Comparison of ENCODE assay signal across 9 cellular contexts in the genomic region with DNA sequence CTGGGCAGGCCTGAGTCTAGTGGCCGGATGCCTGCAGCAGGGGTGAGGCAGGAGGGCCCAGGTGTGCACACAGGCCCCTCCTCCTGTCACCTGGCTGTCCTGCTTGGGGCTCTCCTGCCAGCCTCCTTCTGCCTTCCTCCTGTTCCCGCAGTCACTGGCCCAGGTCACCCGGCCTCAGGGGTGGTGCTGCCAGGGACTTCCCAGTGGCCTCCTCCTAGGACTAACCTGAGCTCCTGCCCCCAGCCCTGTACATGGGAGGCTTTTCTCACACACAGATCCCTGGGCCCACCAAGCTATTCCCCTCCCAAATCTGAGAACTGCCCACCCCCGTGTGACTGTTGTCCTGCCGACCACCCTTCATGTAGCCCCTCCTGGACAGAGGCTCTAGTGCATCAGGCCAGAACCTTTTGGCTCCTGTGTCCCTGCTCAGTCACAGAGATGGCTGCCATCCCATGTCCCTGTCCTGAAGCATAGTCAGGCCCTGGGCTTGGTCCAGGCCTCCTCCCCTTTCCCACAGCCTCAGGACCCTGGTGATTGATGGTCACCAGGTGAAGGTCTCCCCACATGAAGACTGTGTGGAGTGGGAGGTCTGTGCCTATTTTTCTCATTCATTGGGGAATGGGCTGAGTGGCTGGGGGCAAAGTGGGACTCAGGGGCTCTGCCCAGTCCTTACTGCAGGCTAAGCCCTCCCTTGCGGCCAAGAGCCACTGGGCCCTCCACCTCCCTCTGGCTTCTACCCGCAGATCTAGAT. TPM values are rescaled to one million over a fixed set of nuclear protein-coding genes. Genes with fewer than 3 reads are reported as not detected.
DNase-seq lines count a peak whose midpoint lies in the region; TF ChIP-seq lines count a peak whose summit lies in the region.
"Had no signal": no experiment of that assay in that cellular context is flagged by ENCODE, and none has a peak within 500 bp of the region (broad histone marks: within the 10 kb centered on the region; RNA-seq: fewer than 3 reads in every experiment).

No MANE protein-coding gene starts in this region.

- H3K4me1 ChIP-seq in CD4-positive, alpha-beta memory T cell (ENCODE audit: insufficient read depth, low read length), result peaks cover 30% of the 10 kb centered on the region

- H3K27ac ChIP-seq in CD4-positive, alpha-beta memory T cell (ENCODE audit: low read depth, low read length), result no peak overlapping the region
- H3K27ac ChIP-seq: cardiac muscle cell had no signal

- H3K27ac Mint-ChIP-seq in CD4-positive, alpha-beta memory T cell, result peak overlapping the region in 5 of 7 donors; percentile 20 to 90 (median 81)
- H3K27ac Mint-ChIP-seq in chondrocyte (ENCODE audit: unreplicated experiment), result peak overlapping the region; percentile 95
- H3K27ac Mint-ChIP-seq in neural crest cell (ENCODE audit: unreplicated experiment), result peak overlapping the region; percentile 94

- intact Hi-C loops in CD4-positive, alpha-beta memory T cell (cut with micrococcal nuclease), result loop anchor here (1.0 kb wide), 2 partner anchors 21 to 42 kb away; no protein-coding TSS in a partner anchor

- CTCF ChIA-PET in CD4-positive, alpha-beta memory T cell (lab: Charles Lee; ENCODE audit: partially characterized antibody), result no interaction called here

- peaks cover 44% of the 10 kb centered on the region for H3K27me3 ChIP-seq in CD4-positive, alpha-beta memory T cell (ENCODE audit: insufficient read depth, low read length)

- H3K4me3 Mint-ChIP-seq in CD4-positive, alpha-beta memory T cell, result peak overlapping the region; percentile 88 to 98 (median 93)
- H3K4me3 Mint-ChIP-seq in chondrocyte (ENCODE audit: unreplicated experiment) (peak overlapping the region; percentile 99), neural crest cell (peak overlapping the region; percentile 95)

- H3K27me3 Mint-ChIP-seq in CD4-positive, alpha-beta memory T cell, result peaks cover 52 to 81% of the 10 kb centered on the region in 2 donors
- peaks cover 19% of the 10 kb centered on the region for H3K27me3 Mint-ChIP-seq in chondrocyte (ENCODE audit: low read depth)
- H3K27me3 Mint-ChIP-seq in neural crest cell (ENCODE audit: low read depth), result peaks cover 94% of the 10 kb centered on the region

- H3K4me1 Mint-ChIP-seq in CD4-positive, alpha-beta memory T cell, result peaks cover 14 to 36% (median 23%) of the 10 kb centered on the region in 4 donors
- H3K4me1 Mint-ChIP-seq in chondrocyte (ENCODE audit: low read depth) (peaks cover 29% of the 10 kb centered on the region), neural crest cell (peaks cover 32% of the 10 kb centered on the region)

- H3K9me3 ChIP-seq in CD4-positive, alpha-beta memory T cell (ENCODE audit: control insufficient read depth in 1 of 2, low read length in 2 of 2), result no peaks in the 10 kb centered on the region

- peaks cover 0 to 3% of the 10 kb centered on the region in 2 donors for H3K36me3 Mint-ChIP-seq in CD4-positive, alpha-beta memory T cell
- H3K36me3 Mint-ChIP-seq in chondrocyte (ENCODE audit: low read depth) (no peaks in the 10 kb centered on the region), neural crest cell (ENCODE audit: low read depth) (no peaks in the 10 kb centered on the region)

- POLR2A ChIA-PET in CD4-positive, alpha-beta memory T cell (lab: Charles Lee; ENCODE audit: partially characterized antibody), result no interaction called here

- no peaks in the 10 kb centered on the region for H3K36me3 ChIP-seq in CD4-positive, alpha-beta memory T cell (ENCODE audit: insufficient read depth, low read length)
- H3K36me3 ChIP-seq: cardiac muscle cell had no signal

- H3K9me3 Mint-ChIP-seq in CD4-positive, alpha-beta memory T cell, result peaks cover 0 to 3% (median 0%) of the 10 kb centered on the region in 8 donors
- H3K9me3 Mint-ChIP-seq in chondrocyte (ENCODE audit: low read depth) (no peaks in the 10 kb centered on the region), neural crest cell (no peaks in the 10 kb centered on the region)

- DNase-seq in CD4-positive, alpha-beta memory T cell, result peak in 1 of 5 donors; percentile 25
- no peak for DNase-seq in Jurkat, Clone E6-1 (ENCODE audit: low read depth, low spot score)
- DNase-seq in chondrocyte (ENCODE audit: low spot score), result no peak
- DNase-seq in neural crest cell (ENCODE audit: low read depth, low spot score), result no peak
- DNase-seq in NCI-H82 treated with DMSO at 0.1 percent for 48 hours (lab: John Stamatoyannopoulos, UW; ENCODE audit: unreplicated experiment), result no peak
- DNase-seq in SKM-1 treated with dmso at 0.1 percent for 144 hours (lab: John Stamatoyannopoulos, UW; ENCODE audit: unreplicated experiment), result no peak
- no peak for DNase-seq in HPDE6-E6E7 (ENCODE audit: extremely low spot score)
- DNase-seq in LoVo (ENCODE audit: low spot score), result no peak

- TF ChIP-seq CTCF in chondrocyte (IDR thresholded peaks at IDR 0.05) (no peak), neural crest cell (conservative IDR thresholded peaks at IDR 0.05) (no peak)

- peak overlapping the region in 1 of 2 donors; percentile 65 for H3K4me3 ChIP-seq in CD4-positive, alpha-beta memory T cell (ENCODE audit: low read length in 2 of 2)
- H3K4me3 ChIP-seq in Jurkat, Clone E6-1 (ENCODE audit: low read length), result peak overlapping the region; percentile 75

RNA-seq across cellular contexts. Expression of a gene that starts 1.1 kb away (rescaled TPM):
- not detected for total RNA-seq in CD4-positive, alpha-beta memory T cell
- polyA plus RNA-seq in CD4-positive, alpha-beta memory T cell, result not detected
- 8.6 TPM for polyA plus RNA-seq in Jurkat, Clone E6-1 (2012; ENCODE audit: insufficient read depth, insufficient read length)
- total RNA-seq in chondrocyte (2.8 to 29.8 TPM (median 29.8 TPM) in 3 replicates), neural crest cell (2.3 and 2.5 TPM in 2 replicates)
- total RNA-seq: cardiac muscle cell had no signal
- polyA plus RNA-seq: cardiac muscle cell had no signal

RNA-seq across cellular contexts. Expression of a gene that starts 20.8 kb away (rescaled TPM):
- not detected for total RNA-seq in CD4-positive, alpha-beta memory T cell
- polyA plus RNA-seq in CD4-positive, alpha-beta memory T cell, result 1 to 10 TPM in 1 of 2 donors, under 1 TPM in 1; 0.28 to 1.1 TPM
- polyA plus RNA-seq in Jurkat, Clone E6-1 (2012; ENCODE audit: insufficient read depth, insufficient read length), result 17.5 TPM
- total RNA-seq in chondrocyte (7.7 to 15.1 TPM (median 13.9 TPM) in 3 replicates), neural crest cell (0.23 and 0.30 TPM in 2 replicates)
- total RNA-seq: cardiac muscle cell had no signal
- polyA plus RNA-seq: cardiac muscle cell had no signal

RNA-seq across cellular contexts. Expression of a gene that starts 39.7 kb away (rescaled TPM):
- not detected for total RNA-seq in CD4-positive, alpha-beta memory T cell
- polyA plus RNA-seq in CD4-positive, alpha-beta memory T cell, result not detected
- 1.6 TPM for polyA plus RNA-seq in Jurkat, Clone E6-1 (2012; ENCODE audit: insufficient read depth, insufficient read length)
- 0.51 to 0.60 TPM (median 0.54 TPM) in 3 replicates for total RNA-seq in chondrocyte
- total RNA-seq in neural crest cell, result not detected in 2 replicates
- total RNA-seq: cardiac muscle cell had no signal
- polyA plus RNA-seq: cardiac muscle cell had no signal
